ENCODE assay signal across 16 cellular contexts in the genomic region with DNA sequence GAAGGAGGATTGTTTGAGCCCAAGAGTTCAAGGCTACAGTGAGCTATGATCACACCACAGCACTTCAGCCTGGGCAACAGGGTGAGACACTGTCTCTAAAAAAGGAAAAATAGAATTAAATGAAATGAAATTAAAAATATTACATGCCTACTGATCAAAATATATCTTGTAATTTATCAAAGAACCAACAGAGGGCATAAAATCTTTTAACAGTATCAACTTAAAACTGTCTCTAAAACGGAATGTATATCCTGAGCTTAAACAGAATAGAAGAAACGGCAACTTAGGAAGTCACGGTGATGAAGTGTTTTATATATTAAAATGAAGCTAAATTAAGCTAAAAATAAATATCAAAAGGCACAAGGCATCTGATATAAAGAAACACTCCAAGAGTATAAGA.
DNase-seq lines count a peak whose midpoint lies in the region; ATAC-seq and TF ChIP-seq lines count a peak whose summit lies in the region.
"Had no signal": no experiment of that assay in that cellular context is flagged by ENCODE, and none has a peak within 500 bp of the region (broad histone marks: within the 10 kb centered on the region; RNA-seq: fewer than 3 reads in every experiment).

No MANE protein-coding gene starts in this region.

- WGBS in mammary epithelial cell (ENCODE audit: low coverage, missing lambda C conversion rate), result 11% methylated on average over 3 of the region's 3 CpGs

- intact Hi-C loops in cardiac septum (cut with DNase I), result no loop called here
- intact Hi-C loops in PC-3 (cut with micrococcal nuclease), result no loop called here
- intact Hi-C loops in mammary epithelial cell (cut with micrococcal nuclease), result loop anchor here (5.0 kb wide), 1 partner anchor 112 kb away; no protein-coding TSS in a partner anchor

- in situ Hi-C loops in brain microvascular endothelial cell (cut with HindIII; ENCODE audit: low pct_ligation_motif_present, low sequenced_read_pairs), result no loop called here
- in situ Hi-C loops in mammary epithelial cell (cut with MboI; ENCODE audit: low sequenced_read_pairs in 2 of 2), result no loop called here

- H3F3A ChIP-seq in PC-3 (ENCODE audit: low read length, unreplicated experiment), result no peaks in the 10 kb centered on the region

- ATAC-seq in PC-3, result peak; percentile 33; the same call in 1 of the 2 replicates
- ATAC-seq: left cardiac atrium had no signal

- H3K79me2 ChIP-seq in PC-3 (ENCODE audit: low read length) (no peaks in the 10 kb centered on the region), mammary epithelial cell (ENCODE audit: insufficient read depth, low read length) (no peaks in the 10 kb centered on the region)

- no peaks in the 10 kb centered on the region for H3K9me2 ChIP-seq in PC-3 (replicated peaks; ENCODE audit: low read length)

- H3K9ac ChIP-seq in PC-3 (ENCODE audit: low read length) (no peak overlapping the region), mammary epithelial cell (ENCODE audit: insufficient read depth, low read length) (no peak overlapping the region)
- H3K9ac ChIP-seq: BLaER1 had no signal

- POLR2A ChIA-PET in PC-3 (lab: Charles Lee; ENCODE audit: unreplicated experiment), result interaction anchor here (0.7 kb wide), 1 partner anchor 168 kb away, joined by 3 read pairs; no protein-coding TSS in a partner anchor

- BruUV-seq in PC-3 (replicated peaks; lab: Mats Ljungman, UMichigan), result no TSS peak
- no TSS peak for BruUV-seq in mammary epithelial cell (replicated peaks; lab: Mats Ljungman, UMichigan)

- no peak overlapping the region for H3K27ac ChIP-seq in cardiac muscle cell
- H3K27ac ChIP-seq in PC-3 (ENCODE audit: low read length), result no peak overlapping the region
- no peak overlapping the region for H3K27ac ChIP-seq in brain microvascular endothelial cell
- no peak overlapping the region for H3K27ac ChIP-seq in mammary epithelial cell (ENCODE audit: insufficient read depth, low read depth, low read length)
- H3K27ac ChIP-seq: BLaER1, esophagus muscularis mucosa, SK-N-MC had no signal

- H3K36me3 ChIP-seq in cardiac muscle cell (no peaks in the 10 kb centered on the region), PC-3 (ENCODE audit: low read depth, low read length) (no peaks in the 10 kb centered on the region), brain microvascular endothelial cell (replicated peaks) (no peaks in the 10 kb centered on the region), mammary epithelial cell (ENCODE audit: insufficient read depth, low read length) (no peaks in the 10 kb centered on the region)
- H3K36me3 ChIP-seq: BLaER1, esophagus muscularis mucosa had no signal

- H2AFZ ChIP-seq in PC-3 (ENCODE audit: low read length) (no peak overlapping the region), mammary epithelial cell (ENCODE audit: low read depth, low read length) (no peak overlapping the region)

- CTCF ChIA-PET in PC-3 (lab: Charles Lee) (interaction anchor here (1.0 to 1.9 kb wide), 3 partner anchors 29 to 114 kb away, joined by 4 to 5 read pairs (median 5); no protein-coding TSS in a partner anchor), mammary epithelial cell (lab: Charles Lee; ENCODE audit: low non-redundant PET) (interaction anchor here (0.5 to 0.6 kb wide), 2 partner anchors 83 to 117 kb away, joined by 4 to 5 read pairs; no protein-coding TSS in a partner anchor)

- H3K9me3 ChIP-seq in cardiac muscle cell (ENCODE audit: low read depth) (no peaks in the 10 kb centered on the region), PC-3 (ENCODE audit: low read length) (no peaks in the 10 kb centered on the region), mammary epithelial cell (replicated peaks; ENCODE audit: insufficient read depth, low read length) (no peaks in the 10 kb centered on the region)
- H3K9me3 ChIP-seq: esophagus muscularis mucosa had no signal

- H3K4me3 ChIP-seq in cardiac muscle cell, result no peak overlapping the region
- no peak overlapping the region for H3K4me3 ChIP-seq in PC-3 (ENCODE audit: low read length)
- no peak overlapping the region for H3K4me3 ChIP-seq in epithelial cell of esophagus (ENCODE audit: low read length)
- H3K4me3 ChIP-seq in brain microvascular endothelial cell (ENCODE audit: low read depth, low read length), result no peak overlapping the region
- H3K4me3 ChIP-seq in mammary epithelial cell (replicated peaks in 1 of 3; ENCODE audit: insufficient read depth in 1 of 3, low read depth in 2 of 3, low read length in 3 of 3), result no peak overlapping the region
- H3K4me3 ChIP-seq: BLaER1, esophagus muscularis mucosa, SK-N-MC had no signal

- no peaks in the 10 kb centered on the region for H4K20me1 ChIP-seq in PC-3 (ENCODE audit: low read length)
- no peaks in the 10 kb centered on the region for H4K20me1 ChIP-seq in mammary epithelial cell (ENCODE audit: insufficient read depth, low read length)
- H4K20me1 ChIP-seq: BLaER1 had no signal

- no peaks in the 10 kb centered on the region for H3K27me3 ChIP-seq in cardiac muscle cell
- H3K27me3 ChIP-seq in PC-3 (ENCODE audit: low read length), result no peaks in the 10 kb centered on the region
- H3K27me3 ChIP-seq in brain microvascular endothelial cell (replicated peaks), result peaks cover 4% of the 10 kb centered on the region
- H3K27me3 ChIP-seq in mammary epithelial cell (ENCODE audit: insufficient read depth, low read length), result peaks cover 5% of the 10 kb centered on the region
- H3K27me3 ChIP-seq: BLaER1, esophagus muscularis mucosa had no signal

- peak; percentile 26 for TF ChIP-seq CTCF in cardiac muscle cell (IDR thresholded peaks at IDR 0.05; ENCODE audit: low read depth, low read length)
- TF ChIP-seq CTCF in PC-3 (conservative IDR thresholded peaks at IDR 0.05; ENCODE audit: low read depth, low read length), result peak; percentile 42; the same call in 1 of the 2 replicates
- TF ChIP-seq CTCF in epithelial cell of esophagus (IDR thresholded peaks at IDR 0.05; ENCODE audit: insufficient read depth, low read depth, low read length, missing control alignments), result no peak
- no peak for TF ChIP-seq CTCF in brain microvascular endothelial cell (IDR thresholded peaks at IDR 0.05; ENCODE audit: low read depth, low read length, missing control alignments)
- peak in 1 of 2 donors; percentile 3 for TF ChIP-seq CTCF in mammary epithelial cell (conservative IDR thresholded peaks at IDR 0.05 in 1 of 2, IDR thresholded peaks at IDR 0.05 in 1 of 2; ENCODE audit: extremely low read depth in 1 of 2, insufficient read depth in 1 of 2, low read depth in 1 of 2, low read length in 2 of 2)

- dilution Hi-C loops in mammary epithelial cell (cut with HindIII; ENCODE audit: low sequenced_read_pairs), result no loop called here

- H3K4me2 ChIP-seq in PC-3 (ENCODE audit: low read length) (peak overlapping the region; percentile 41; the same call in 1 of the 2 replicates), mammary epithelial cell (ENCODE audit: insufficient read depth, low read depth, low read length) (no peak overlapping the region)
- H3K4me2 ChIP-seq: BLaER1 had no signal

- DNase-seq in cardiac muscle cell (ENCODE audit: low read depth in 1 of 2, low spot score in 1 of 2), result peak in 1 of 2 donors; percentile 14
- no peak for DNase-seq in cardiac septum (ENCODE audit: low spot score)
- DNase-seq in PC-3, result peak; percentile 44
- peak; percentile 5 for DNase-seq in epithelial cell of esophagus (ENCODE audit: low read depth)
- DNase-seq in brain microvascular endothelial cell, result no peak
- no peak for DNase-seq in NCI-H2227 treated with DMSO at 0.1 percent for 48 hours (lab: John Stamatoyannopoulos, UW)
- no peak for DNase-seq in mammary epithelial cell
- DNase-seq in activated CD4-positive, CD25-positive, alpha-beta regulatory T cell treated with anti-CD3 and anti-CD28 coated beads, Interleukin-2, amount 50 U/mL, for 72 hours, result no peak
- DNase-seq: activated CD4-positive, alpha-beta memory T cell treated with anti-CD3 and anti-CD28 coated beads, Interleukin-2, amount 10 ng/mL, durations not matched to agents 7 days and 5 days; left cardiac atrium; NCI-H1930; occipital lobe; stimulated activated CD4-positive, alpha-beta T cell treated with anti-CD3 and anti-CD28 coated beads, Interleukin-4, amount 100 ng/mL, for 24 hours had no signal

- H3K4me1 ChIP-seq in cardiac muscle cell (ENCODE audit: low read depth) (no peaks in the 10 kb centered on the region), PC-3 (ENCODE audit: insufficient read depth, low read length) (no peaks in the 10 kb centered on the region), mammary epithelial cell (ENCODE audit: insufficient read depth, low read length) (no peaks in the 10 kb centered on the region)
- H3K4me1 ChIP-seq: BLaER1, esophagus muscularis mucosa had no signal

Comparison
In these comparisons a context has a peak if more than half of its experiments do, and no peak if none do; other contexts are left out.
1. DNase-seq: peak in PC-3 (single experiment) and epithelial cell of esophagus (single experiment); none in cardiac septum (single experiment), brain microvascular endothelial cell (single experiment), NCI-H2227 treated with DMSO at 0.1 percent for 48 hours (single experiment), mammary epithelial cell (single experiment) and activated CD4-positive, CD25-positive, alpha-beta regulatory T cell treated with anti-CD3 and anti-CD28 coated beads, Interleukin-2, amount 50 U/mL, for 72 hours (single experiment).
2. CTCF ChIP-seq: peak in cardiac muscle cell (single experiment) and PC-3 (single experiment); none in epithelial cell of esophagus (single experiment) and brain microvascular endothelial cell (single experiment).